Comparison of ENCODE assay signal across 8 cellular contexts in the genomic region with DNA sequence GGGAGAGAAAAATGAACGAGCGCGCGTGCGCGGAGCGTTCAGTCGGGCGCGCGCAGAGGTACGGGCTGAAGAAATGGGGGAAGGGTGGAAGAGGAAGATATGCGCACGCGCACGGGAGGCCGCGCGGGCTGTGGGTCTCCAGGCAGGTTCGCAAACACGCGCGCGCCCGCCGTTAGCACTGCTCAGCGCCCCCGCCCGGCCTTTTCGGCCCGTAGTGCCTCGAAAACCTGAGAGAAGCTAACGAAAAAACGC. TPM values are rescaled to one million over a fixed set of nuclear protein-coding genes. Genes with fewer than 3 reads are reported as not detected.
A peak's percentile ranks its signal among the peaks of the same experiment; 100 is the strongest.
DNase-seq lines count a peak whose midpoint lies in the region; ATAC-seq and TF ChIP-seq lines count a peak whose summit lies in the region.

No MANE protein-coding gene starts in this region.

- peaks cover 6% of the 10 kb centered on the region for H3K4me1 ChIP-seq in endocrine pancreas (ENCODE audit: control insufficient read depth, insufficient read depth, low read length)

- peak overlapping the region; percentile 97 for H3K27ac ChIP-seq in C4-2B

- no peaks in the 10 kb centered on the region for H3K27me3 ChIP-seq in endocrine pancreas (ENCODE audit: control insufficient read depth, insufficient read depth, low read length)

- H3K9me3 ChIP-seq in endocrine pancreas (ENCODE audit: control insufficient read depth, low read length), result no peaks in the 10 kb centered on the region

- peak overlapping the region; percentile 78 for H3K9ac ChIP-seq in endocrine pancreas (ENCODE audit: control insufficient read depth, insufficient read depth, low read length)

- H3K4me3 ChIP-seq in endocrine pancreas (ENCODE audit: control insufficient read depth, insufficient read depth, low read length), result peak overlapping the region; percentile 99

- ATAC-seq in GM19467 (IDR thresholded peaks at IDR 0.05; ENCODE audit: unreplicated experiment), result peak; percentile 42

- no peaks in the 10 kb centered on the region for H3K36me3 ChIP-seq in endocrine pancreas (ENCODE audit: control insufficient read depth, insufficient read depth, low read length)

- TF ChIP-seq CTCF in C4-2B (conservative IDR thresholded peaks at IDR 0.05), result no peak; the same call in 1 of the 2 replicates

- DNase-seq in HT1080 (ENCODE audit: low read depth) (peak; percentile 85), NK-92 (lab: John Stamatoyannopoulos, UW; ENCODE audit: unreplicated experiment) (peak; percentile 58), mesenteric fat pad (ENCODE audit: low spot score) (peak; percentile 98)
- DNase-seq in activated CD8-positive, alpha-beta memory T cell treated with anti-CD3 and anti-CD28 coated beads, Interleukin-2, amount 50 U/mL, for 1 hour (ENCODE audit: extremely low read depth), result peak; percentile 83
- DNase-seq in stimulated activated CD8-positive, alpha-beta memory T cell treated with anti-CD3 and anti-CD28 coated beads, Interleukin-12 subunit alpha, Interleukin-12 subunit beta, amount 100 ng/mL, for 4 hours (ENCODE audit: low read depth), result peak; percentile 84

RNA-seq across cellular contexts. Expression of a gene that starts 0.4 kb away (rescaled TPM):
- total RNA-seq in HT1080 (2014; rRNA removed; shearing (Covaris generic)), result 99.0 and 109 TPM in 2 replicates
- polyA plus RNA-seq in HT1080 (2015; cell fraction: cytosol; rRNA removed), result 45.7 and 55.3 TPM in 2 replicates
- polyA plus RNA-seq in HT1080 (2015; cell fraction: nucleus; rRNA removed), result 172 and 174 TPM in 2 replicates
- 117 TPM for total RNA-seq in mesenteric fat pad

RNA-seq across cellular contexts. Expression of a gene that starts 39.1 kb away (rescaled TPM):
- 3.9 and 4.0 TPM in 2 replicates for total RNA-seq in HT1080 (2014; rRNA removed; shearing (Covaris generic))
- polyA plus RNA-seq in HT1080 (2015; cell fraction: cytosol; rRNA removed), result 17.9 and 18.0 TPM in 2 replicates
- 20.0 and 22.9 TPM in 2 replicates for polyA plus RNA-seq in HT1080 (2015; cell fraction: nucleus; rRNA removed)
- 0.87 TPM for total RNA-seq in mesenteric fat pad

Comparison
In these comparisons a context has a peak if more than half of its experiments do, and no peak if none do; other contexts are left out.
1. Peak in every context shown above with its lines: DNase-seq, ATAC-seq, H3K4me3 ChIP-seq and H3K27ac ChIP-seq.